Comparison of ENCODE assay signal across 1 cellular context in genomic region chr17:76018340-76018680, GRCh38.
TF ChIP-seq lines count a peak whose summit lies in the region.

No MANE protein-coding gene starts in this region.

TF ChIP-seq in IMR-90, 13 proteins besides CTCF, POLR2A, EP300 and RAD21 (continued from another document):
- no peak for TF ChIP-seq RFX5 (IDR thresholded peaks at IDR 0.05; ENCODE audit: low read depth, low read length)
